ENCODE assay signal across 10 cellular contexts in genomic region chr22:38707984-38708383, GRCh38. TPM values are rescaled to one million over a fixed set of nuclear protein-coding genes. Genes with fewer than 3 reads are reported as not detected.
DNase-seq lines count a peak whose midpoint lies in the region; ATAC-seq, FAIRE-seq and TF ChIP-seq lines count a peak whose summit lies in the region.
"Had no signal": no experiment of that assay in that cellular context is flagged by ENCODE, and none has a peak within 500 bp of the region (broad histone marks: within the 10 kb centered on the region; RNA-seq: fewer than 3 reads in every experiment).

No MANE protein-coding gene starts in this region.

- peaks cover 58% of the 10 kb centered on the region for H3K4me1 Mint-ChIP-seq in T-helper 2 cell treated with Interferon-gamma antibody and Interleukin-4, amounts not matched to agents 5 μg/mL and 100 μg/mL, for 36 hours (ENCODE audit: low read depth)

- 93% methylated on average over 3 of the region's 3 CpGs for WGBS in smooth muscle cell (ENCODE audit: low lambda C conversion rate)
- WGBS in pancreas, 2 donors = 27 to 34% methylated on average over 3 of the region's 3 CpGs

- peaks cover 40% of the 10 kb centered on the region for H3K36me3 Mint-ChIP-seq in T-helper 2 cell treated with Interferon-gamma antibody and Interleukin-4, amounts not matched to agents 5 μg/mL and 100 μg/mL, for 36 hours (ENCODE audit: low read depth)

- H4K20me1 ChIP-seq in OCI-LY3 (ENCODE audit: insufficient read depth, low read length) (peaks cover 64% of the 10 kb centered on the region), smooth muscle cell (ENCODE audit: low read depth) (peaks cover 68% of the 10 kb centered on the region)

- ATAC-seq in GM19395 (IDR thresholded peaks at IDR 0.05; ENCODE audit: unreplicated experiment) (no peak), HG02870 (IDR thresholded peaks at IDR 0.05; ENCODE audit: unreplicated experiment) (no peak), pancreas (no peak)

- no peaks in the 10 kb centered on the region for H3K27me3 ChIP-seq in OCI-LY3 (ENCODE audit: low read depth, low read length)
- no peaks in the 10 kb centered on the region for H3K27me3 ChIP-seq in endocrine pancreas (ENCODE audit: control insufficient read depth, insufficient read depth, low read length)
- no peaks in the 10 kb centered on the region for H3K27me3 ChIP-seq in smooth muscle cell (ENCODE audit: low read depth)
- H3K27me3 ChIP-seq in pancreas = no peaks in the 10 kb centered on the region

- peaks cover 36% of the 10 kb centered on the region for H3K4me1 ChIP-seq in OCI-LY3 (ENCODE audit: low read length)
- peaks cover 15% of the 10 kb centered on the region for H3K4me1 ChIP-seq in endocrine pancreas (ENCODE audit: control insufficient read depth, insufficient read depth, low read length)
- peaks cover 26% of the 10 kb centered on the region for H3K4me1 ChIP-seq in smooth muscle cell (ENCODE audit: low read depth)
- peaks cover 18 to 29% (median 27%) of the 10 kb centered on the region in 3 donors for H3K4me1 ChIP-seq in pancreas

- H3K9ac ChIP-seq in OCI-LY3 (ENCODE audit: low read length) (no peak overlapping the region), endocrine pancreas (ENCODE audit: control insufficient read depth, insufficient read depth, low read length) (no peak overlapping the region), smooth muscle cell (ENCODE audit: low read depth) (no peak overlapping the region)

- no peaks in the 10 kb centered on the region for H3K9me3 ChIP-seq in OCI-LY3 (ENCODE audit: insufficient read depth, low read length)
- H3K9me3 ChIP-seq in endocrine pancreas (ENCODE audit: control insufficient read depth, low read length) = no peaks in the 10 kb centered on the region
- H3K9me3 ChIP-seq in smooth muscle cell (replicated peaks; ENCODE audit: low read depth) = no peaks in the 10 kb centered on the region
- no peaks in the 10 kb centered on the region for H3K9me3 ChIP-seq in pancreas

- H3K4me3 Mint-ChIP-seq in T-helper 2 cell treated with Interferon-gamma antibody and Interleukin-4, amounts not matched to agents 5 μg/mL and 100 μg/mL, for 36 hours = peak overlapping the region; percentile 96

- peak overlapping the region; percentile 88 for H3K4me2 ChIP-seq in OCI-LY3 (ENCODE audit: low read length)
- peak overlapping the region; percentile 91 for H3K4me2 ChIP-seq in smooth muscle cell

- DNase-seq in T-helper 2 cell treated with Interferon-gamma antibody and Interleukin-4, amounts not matched to agents 5 μg/mL and 100 μg/mL, for 36 hours (ENCODE audit: low spot score) = no peak
- DNase-seq in T-helper 2 cell (no peak), smooth muscle cell (lab: John Stamatoyannopoulos, UW; ENCODE audit: unreplicated experiment) (no peak), pancreas (no peak)
- DNase-seq: activated CD4-positive, alpha-beta T cell treated with anti-CD3 and anti-CD28 coated beads for 4 hours had no signal

- H3K27ac Mint-ChIP-seq in T-helper 2 cell treated with Interferon-gamma antibody and Interleukin-4, amounts not matched to agents 5 μg/mL and 100 μg/mL, for 36 hours = peak overlapping the region; percentile 8

- intact Hi-C loops in pancreas (cut with DNase I) = no loop called here

- no peaks in the 10 kb centered on the region for H3K9me3 Mint-ChIP-seq in T-helper 2 cell treated with Interferon-gamma antibody and Interleukin-4, amounts not matched to agents 5 μg/mL and 100 μg/mL, for 36 hours

- H2AFZ ChIP-seq in OCI-LY3 (ENCODE audit: low read depth, low read length) = no peak overlapping the region
- H2AFZ ChIP-seq in smooth muscle cell (ENCODE audit: low read depth) = no peak overlapping the region

- H3K4me3 ChIP-seq in OCI-LY3 (ENCODE audit: low read length) = peak overlapping the region; percentile 89
- peak overlapping the region; percentile 96 for H3K4me3 ChIP-seq in endocrine pancreas (ENCODE audit: control insufficient read depth, insufficient read depth, low read length)
- peak overlapping the region; percentile 95 for H3K4me3 ChIP-seq in smooth muscle cell
- peak overlapping the region in 2 of 4 donors; percentile 88 to 99 for H3K4me3 ChIP-seq in pancreas

- H3K27ac ChIP-seq in OCI-LY3 (ENCODE audit: low read length) (no peak overlapping the region), smooth muscle cell (ENCODE audit: low read depth) (no peak overlapping the region), pancreas (no peak overlapping the region)
- H3K27ac ChIP-seq: RWPE1 had no signal

- no peaks in the 10 kb centered on the region for H3K27me3 Mint-ChIP-seq in T-helper 2 cell treated with Interferon-gamma antibody and Interleukin-4, amounts not matched to agents 5 μg/mL and 100 μg/mL, for 36 hours (ENCODE audit: low read depth)

- H3K79me2 ChIP-seq in OCI-LY3 (ENCODE audit: low read length) (peaks cover 72% of the 10 kb centered on the region), smooth muscle cell (ENCODE audit: low read depth) (peaks cover 69% of the 10 kb centered on the region)

- no peak for FAIRE-seq in pancreas (lab: Jason Lieb, UNC)

- H3F3A ChIP-seq in smooth muscle cell (ENCODE audit: low read depth) = peaks cover 8% of the 10 kb centered on the region

- TF ChIP-seq CTCF in OCI-LY3 (IDR thresholded peaks at IDR 0.05; ENCODE audit: low read depth, low read length) (no peak), smooth muscle cell (IDR thresholded peaks at IDR 0.05; ENCODE audit: borderline replicate concordance, insufficient read depth, poor library complexity, severe bottlenecking) (no peak), pancreas (IDR thresholded peaks at IDR 0.05) (no peak)

- H3K36me3 ChIP-seq in OCI-LY3 (replicated peaks; ENCODE audit: low read depth, low read length) (peaks cover 37% of the 10 kb centered on the region), endocrine pancreas (ENCODE audit: control insufficient read depth, insufficient read depth, low read length) (no peaks in the 10 kb centered on the region), smooth muscle cell (ENCODE audit: low read depth) (no peaks in the 10 kb centered on the region), pancreas (no peaks in the 10 kb centered on the region)

RNA-seq across cellular contexts. Expression of gene GTPBP1, which starts 2.2 kb away (rescaled TPM):
- total RNA-seq in smooth muscle cell (15.8 and 25.3 TPM in 2 replicates), pancreas (10 to 100 TPM; 20.2 to 35.4 (median 28.3) TPM)
- polyA plus RNA-seq in smooth muscle cell (23.7 and 24.3 TPM in 2 replicates), pancreas (10 to 100 TPM; 14.7 to 36.0 TPM)

RNA-seq across cellular contexts. Expression of gene JOSD1, which starts 7.2 kb away (rescaled TPM):
- 38.9 and 41.1 TPM in 2 replicates for total RNA-seq in smooth muscle cell
- 6.2 and 12.5 TPM in 2 replicates for polyA plus RNA-seq in smooth muscle cell
- total RNA-seq in pancreas = 10 to 100 TPM; 16.6 to 32.3 (median 22.2) TPM
- 10 to 100 TPM; 10.9 to 16.8 TPM for polyA plus RNA-seq in pancreas

RNA-seq across cellular contexts. Expression of gene TOMM22, which starts 26.2 kb away (rescaled TPM):
- total RNA-seq in smooth muscle cell = 57.5 and 63.3 TPM in 2 replicates
- polyA plus RNA-seq in smooth muscle cell = 64.7 and 71.2 TPM in 2 replicates
- 10 to 100 TPM; 21.2 to 35.8 (median 30.9) TPM for total RNA-seq in pancreas
- polyA plus RNA-seq in pancreas = 10 to 100 TPM; 11.6 to 18.6 TPM

RNA-seq across cellular contexts. Expression of gene SUN2, which starts 47.8 kb away (rescaled TPM):
- 59.1 and 60.6 TPM in 2 replicates for total RNA-seq in smooth muscle cell
- 71.7 and 81.9 TPM in 2 replicates for polyA plus RNA-seq in smooth muscle cell
- total RNA-seq in pancreas = 10 to 100 TPM; 64.1 to 99.2 (median 84.9) TPM
- 10 to 100 TPM; 44.8 to 60.8 TPM for polyA plus RNA-seq in pancreas

RNA-seq across cellular contexts. Expression of gene CBY1, which starts 51.5 kb away (rescaled TPM):
- total RNA-seq in smooth muscle cell (12.3 and 16.4 TPM in 2 replicates), pancreas (10 to 100 TPM; 15.3 to 22.9 (median 17.2) TPM)
- polyA plus RNA-seq in smooth muscle cell (50.4 and 52.9 TPM in 2 replicates), pancreas (10 to 100 TPM; 36.3 to 37.1 TPM)
